8 cellular contexts compared by ENCODE assay signal in genomic region chr6:90604546-90604945, GRCh38.
"Had no signal": no experiment of that assay in that cellular context is flagged by ENCODE, and none has a peak within 500 bp of the region (broad histone marks: within the 10 kb centered on the region; RNA-seq: fewer than 3 reads in every experiment).

No MANE protein-coding gene starts in this region.

- DNase-seq: GDM1, GF-D8 had no signal

- ATAC-seq: GM12878 had no signal

- FAIRE-seq: G401.6, GM12878, GM12891, GM12892, GM18507, GM19239 had no signal

- H3K4me3 ChIP-seq: GM12878 had no signal
